In the genomic region with DNA sequence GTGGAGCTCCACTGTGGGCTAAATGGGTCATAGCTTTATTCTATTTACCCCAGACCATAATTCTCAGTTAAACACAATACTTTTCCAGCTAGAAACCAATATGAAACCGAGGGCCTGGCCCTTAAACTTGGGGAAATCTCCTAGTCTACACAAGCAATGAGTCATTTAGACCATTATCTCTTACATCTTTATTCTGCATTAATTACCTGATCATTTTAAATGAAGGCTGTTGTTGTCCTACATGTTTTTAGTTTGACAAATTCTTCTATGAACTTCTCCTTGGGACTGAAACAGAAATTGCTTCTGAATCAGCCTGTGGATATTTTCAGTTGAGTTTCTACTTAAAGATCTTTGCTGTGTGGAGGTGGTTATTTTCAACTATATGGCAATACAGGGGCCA, we compare ENCODE assay signal across 1 cellular context.
TF ChIP-seq lines count a peak whose summit lies in the region.

No MANE protein-coding gene starts in this region.

TF ChIP-seq in SK-N-SH, 30 proteins besides CTCF, POLR2A, EP300 and RAD21:
- TF ChIP-seq RCOR1 (IDR thresholded peaks at IDR 0.05; ENCODE audit: low read length), result no peak
- 0 out of 2 replicates have a peak, but pooled peaks have one; percentile 15 for TF ChIP-seq JUND (IDR thresholded peaks at IDR 0.05)
